In the genomic region with DNA sequence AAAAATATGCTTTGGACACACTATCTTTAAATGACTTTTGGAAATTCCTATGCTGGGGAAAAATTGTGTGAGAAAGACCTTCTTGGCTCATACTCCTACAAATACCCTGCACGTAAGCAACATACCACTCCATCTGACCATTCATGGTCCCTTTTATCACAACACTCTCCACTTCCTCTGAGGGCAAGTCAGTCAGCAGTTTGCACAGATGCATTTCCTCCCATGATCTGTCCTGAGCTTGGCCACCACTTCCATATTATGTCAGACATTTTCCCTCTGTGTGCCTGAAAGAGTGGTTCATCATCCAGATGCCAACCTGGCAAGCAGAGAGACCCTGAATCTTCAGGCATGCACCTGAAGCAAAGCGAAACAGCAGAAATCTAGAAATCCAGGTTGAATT, we compare ENCODE assay signal across 36 cellular contexts. TPM values are rescaled to one million over a fixed set of nuclear protein-coding genes. Genes with fewer than 3 reads are reported as not detected.
"Had no signal": no experiment of that assay in that cellular context is flagged by ENCODE, and none has a peak within 500 bp of the region (broad histone marks: within the 10 kb centered on the region; RNA-seq: fewer than 3 reads in every experiment).

No MANE protein-coding gene starts in this region.

- H3K27me3 ChIP-seq: adrenal gland, ascending aorta, brain microvascular endothelial cell, breast epithelium had no signal

- FAIRE-seq: TTC549 had no signal

- H3K9me3 ChIP-seq: adrenal gland, ascending aorta, breast epithelium had no signal

- H3K4me3 ChIP-seq: adrenal gland, ascending aorta, breast epithelium had no signal

- H3K36me3 ChIP-seq: adrenal gland, ascending aorta, brain microvascular endothelial cell, breast epithelium, WERI-Rb-1 had no signal

- H3K27ac ChIP-seq: adrenal gland, ascending aorta, brain microvascular endothelial cell, breast epithelium, WERI-Rb-1 had no signal

- ATAC-seq: activated CD4-positive, alpha-beta T cell treated with anti-CD3 and anti-CD28 coated beads for 36 hours; activated CD4-positive, CD25-positive, alpha-beta regulatory T cell treated with anti-CD3 and anti-CD28 coated beads, Interleukin-2, amount 50 U/mL, for 24 hours; activated CD8-positive, alpha-beta memory T cell treated with anti-CD3 and anti-CD28 coated beads, Interleukin-2, amount 10 ng/mL, durations not matched to agents 7 days and 5 days; activated CD8-positive, alpha-beta T cell treated with anti-CD3 and anti-CD28 coated beads, Interleukin-2, amount 10 ng/mL, durations not matched to agents 7 days and 5 days; activated naive CD4-positive, alpha-beta T cell treated with anti-CD3 and anti-CD28 coated beads, Interleukin-2, amount 50 U/mL, for 72 hours; WTC11 had no signal

- DNase-seq: activated CD4-positive, alpha-beta memory T cell treated with anti-CD3 and anti-CD28 coated beads, Interleukin-2, amount 10 ng/mL, durations not matched to agents 7 days and 5 days; activated CD4-positive, alpha-beta T cell treated with anti-CD3 and anti-CD28 coated beads for 1 hour; activated CD4-positive, alpha-beta T cell treated with anti-CD3 and anti-CD28 coated beads for 36 hours; activated CD4-positive, alpha-beta T cell treated with anti-CD3 and anti-CD28 coated beads for 48 hours; activated CD4-positive, alpha-beta T cell treated with anti-CD3 and anti-CD28 coated beads, Interleukin-2, amount 10 ng/mL, durations not matched to agents 7 days and 5 days; activated CD4-positive, alpha-beta T cell treated with anti-CD3 and anti-CD28 coated beads, Interleukin-2, amount 50 U/mL, for 48 hours; activated CD4-positive, CD25-positive, alpha-beta regulatory T cell; activated CD8-positive, alpha-beta memory T cell treated with anti-CD3 and anti-CD28 coated beads for 24 hours; activated CD8-positive, alpha-beta memory T cell treated with anti-CD3 and anti-CD28 coated beads, Interleukin-2, amount 10 ng/mL, durations not matched to agents 7 days and 5 days; activated CD8-positive, alpha-beta memory T cell treated with anti-CD3 and anti-CD28 coated beads, Interleukin-2, amount 50 U/mL, for 48 hours; activated CD8-positive, alpha-beta T cell treated with anti-CD3 and anti-CD28 coated beads, Interleukin-2, amount 10 ng/mL, durations not matched to agents 7 days and 5 days; activated effector memory CD4-positive, alpha-beta T cell treated with Interleukin-2 at 50 U/mL for 16 hours; activated gamma-delta T cell treated with Interleukin-2 at 50 U/mL for 16 hours; activated naive CD4-positive, alpha-beta T cell; activated naive CD4-positive, alpha-beta T cell treated with anti-CD3 and anti-CD28 coated beads for 36 hours; activated naive CD4-positive, alpha-beta T cell treated with anti-CD3 and anti-CD28 coated beads, Interleukin-2, amount 50 U/mL, for 16 hours; activated naive CD8-positive, alpha-beta T cell treated with anti-CD3 and anti-CD28 coated beads for 36 hours; activated T-cell treated with anti-CD3 and anti-CD28 coated beads, Interleukin-2, amount 50 U/mL, for 24 hours; activated T-cell treated with anti-CD3 and anti-CD28 coated beads, Interleukin-2, amount 50 U/mL, for 48 hours; adrenal gland; amniotic stem cell; brain microvascular endothelial cell; central memory CD4-positive, alpha-beta T cell; T-helper 1 cell; T-helper 2 cell; T-helper 9 cell; WERI-Rb-1 had no signal

- H3K4me1 ChIP-seq: adrenal gland, ascending aorta, breast epithelium had no signal

RNA-seq across cellular contexts. Expression of gene REG3G, which starts 16.1 kb away (rescaled TPM):
- total RNA-seq: activated CD4-positive, alpha-beta memory T cell treated with anti-CD3 and anti-CD28 coated beads, Interleukin-2, amount 10 ng/mL, durations not matched to agents 7 days and 5 days; activated CD4-positive, alpha-beta T cell treated with anti-CD3 and anti-CD28 coated beads for 36 hours; activated CD4-positive, alpha-beta T cell treated with anti-CD3 and anti-CD28 coated beads, Interleukin-2, amount 10 ng/mL, durations not matched to agents 7 days and 5 days; activated CD8-positive, alpha-beta memory T cell treated with anti-CD3 and anti-CD28 coated beads, Interleukin-2, amount 10 ng/mL, durations not matched to agents 7 days and 5 days; activated CD8-positive, alpha-beta T cell treated with anti-CD3 and anti-CD28 coated beads, Interleukin-2, amount 10 ng/mL, durations not matched to agents 7 days and 5 days; activated naive CD4-positive, alpha-beta T cell treated with anti-CD3 and anti-CD28 coated beads for 36 hours; activated naive CD4-positive, alpha-beta T cell treated with anti-CD3 and anti-CD28 coated beads, Interleukin-2, amount 50 U/mL, for 72 hours; activated naive CD8-positive, alpha-beta T cell treated with anti-CD3 and anti-CD28 coated beads for 36 hours; activated T-helper 2 cell treated with anti-CD3 and anti-CD28 coated beads, Interferon-gamma antibody, Interleukin-2, Interleukin-4, amounts not matched to agents 10 μg/mL and 5 μg/mL and 100 μg/mL, durations not matched to agents 14 hours and 24 hours and 36 hours; ascending aorta; breast epithelium; cardiac septum; cerebellum had no signal
